2 cellular contexts compared by ENCODE assay signal in the genomic region with DNA sequence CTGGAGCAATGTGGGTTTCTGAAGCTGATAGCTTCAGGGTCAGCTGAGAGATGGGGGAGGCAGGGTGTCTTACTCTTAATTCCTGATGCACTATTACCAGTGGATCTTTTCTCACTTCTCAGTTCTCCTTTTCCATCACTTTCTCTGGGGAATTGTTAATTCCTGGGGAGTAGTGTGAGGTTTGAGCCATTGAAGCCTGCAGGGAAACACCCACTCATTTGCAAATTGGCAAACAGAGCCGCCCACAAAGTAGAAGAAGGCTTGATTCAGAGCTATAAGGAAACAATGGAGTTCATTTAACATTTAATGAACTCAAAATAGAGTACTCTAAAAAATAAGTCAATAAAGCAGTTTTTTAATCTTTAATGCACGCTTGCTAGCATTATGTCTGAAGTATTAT.
TF ChIP-seq lines count a peak whose summit lies in the region.

No MANE protein-coding gene starts in this region.

TF ChIP-seq in GM23338, 12 proteins besides CTCF, POLR2A, EP300 and RAD21 (continued from another document):
- TF ChIP-seq, protein P1, sequence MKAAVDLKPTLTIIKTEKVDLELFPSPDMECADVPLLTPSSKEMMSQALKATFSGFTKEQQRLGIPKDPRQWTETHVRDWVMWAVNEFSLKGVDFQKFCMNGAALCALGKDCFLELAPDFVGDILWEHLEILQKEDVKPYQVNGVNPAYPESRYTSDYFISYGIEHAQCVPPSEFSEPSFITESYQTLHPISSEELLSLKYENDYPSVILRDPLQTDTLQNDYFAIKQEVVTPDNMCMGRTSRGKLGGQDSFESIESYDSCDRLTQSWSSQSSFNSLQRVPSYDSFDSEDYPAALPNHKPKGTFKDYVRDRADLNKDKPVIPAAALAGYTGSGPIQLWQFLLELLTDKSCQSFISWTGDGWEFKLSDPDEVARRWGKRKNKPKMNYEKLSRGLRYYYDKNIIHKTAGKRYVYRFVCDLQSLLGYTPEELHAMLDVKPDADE (IDR thresholded peaks at IDR 0.05), result no peak
- no peak for TF ChIP-seq NANOG (IDR thresholded peaks at IDR 0.05; ENCODE audit: borderline replicate concordance)
- no peak for TF ChIP-seq ZNF462 (CRISPR knock-in tag; IDR thresholded peaks at IDR 0.05)
- TF ChIP-seq JUNB (IDR thresholded peaks at IDR 0.05; ENCODE audit: unreplicated experiment), result no peak
- no peak for TF ChIP-seq EZH2phosphoT487 (IDR thresholded peaks at IDR 0.05; ENCODE audit: unreplicated experiment)
- TF ChIP-seq ZNF331 (CRISPR knock-in tag; IDR thresholded peaks at IDR 0.05; ENCODE audit: low read depth), result no peak

TF ChIP-seq in WTC11, 78 proteins besides CTCF, POLR2A, EP300 and RAD21 (continued from another document):
- no peak for TF ChIP-seq ATF3 (CRISPR knock-in tag; conservative IDR thresholded peaks at IDR 0.05)
- TF ChIP-seq, protein P2, sequence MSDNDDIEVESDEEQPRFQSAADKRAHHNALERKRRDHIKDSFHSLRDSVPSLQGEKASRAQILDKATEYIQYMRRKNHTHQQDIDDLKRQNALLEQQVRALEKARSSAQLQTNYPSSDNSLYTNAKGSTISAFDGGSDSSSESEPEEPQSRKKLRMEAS (CRISPR knock-in tag; IDR thresholded peaks at IDR 0.05), result no peak
- TF ChIP-seq ERG (CRISPR knock-in tag; IDR thresholded peaks at IDR 0.05), result no peak
- no peak for TF ChIP-seq FOXJ3 (CRISPR knock-in tag; IDR thresholded peaks at IDR 0.05; ENCODE audit: borderline replicate concordance)
- TF ChIP-seq ATF2 (CRISPR knock-in tag; IDR thresholded peaks at IDR 0.05; ENCODE audit: borderline replicate concordance, low read depth), result no peak
- TF ChIP-seq, protein P3, sequence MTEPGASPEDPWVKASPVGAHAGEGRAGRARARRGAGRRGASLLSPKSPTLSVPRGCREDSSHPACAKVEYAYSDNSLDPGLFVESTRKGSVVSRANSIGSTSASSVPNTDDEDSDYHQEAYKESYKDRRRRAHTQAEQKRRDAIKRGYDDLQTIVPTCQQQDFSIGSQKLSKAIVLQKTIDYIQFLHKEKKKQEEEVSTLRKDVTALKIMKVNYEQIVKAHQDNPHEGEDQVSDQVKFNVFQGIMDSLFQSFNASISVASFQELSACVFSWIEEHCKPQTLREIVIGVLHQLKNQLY (CRISPR knock-in tag; IDR thresholded peaks at IDR 0.05), result no peak
- TF ChIP-seq ZNF396 (CRISPR knock-in tag; IDR thresholded peaks at IDR 0.05; ENCODE audit: borderline replicate concordance), result no peak
- no peak for TF ChIP-seq ZNF263 (CRISPR knock-in tag; IDR thresholded peaks at IDR 0.05; ENCODE audit: low read depth)
- no peak for TF ChIP-seq TP53 (CRISPR knock-in tag; IDR thresholded peaks at IDR 0.05)
